Comparison of ENCODE assay signal across 25 cellular contexts in the genomic region with DNA sequence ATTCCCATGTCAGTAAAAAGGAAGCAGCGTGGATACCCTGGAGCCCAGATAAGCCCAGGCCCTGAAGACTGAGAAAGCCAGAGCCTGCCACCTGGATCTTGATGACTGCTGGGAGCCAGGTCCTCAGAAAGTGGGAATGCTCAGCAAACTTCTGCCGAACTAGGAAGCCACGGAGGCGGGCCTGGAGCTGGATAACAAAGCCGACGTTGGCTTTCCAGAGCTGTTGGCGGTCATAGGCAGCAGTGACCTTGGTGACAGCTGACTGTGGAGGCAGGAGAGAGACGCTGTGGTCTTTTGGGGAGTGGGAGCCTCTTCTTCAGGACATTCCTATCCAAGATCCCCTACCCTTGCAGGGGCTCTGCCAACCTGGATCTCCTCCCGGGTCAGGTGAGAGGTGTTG. TPM values are rescaled to one million over a fixed set of nuclear protein-coding genes. Genes with fewer than 3 reads are reported as not detected.
DNase-seq lines count a peak whose midpoint lies in the region; ATAC-seq and TF ChIP-seq lines count a peak whose summit lies in the region.
"Had no signal": no experiment of that assay in that cellular context is flagged by ENCODE, and none has a peak within 500 bp of the region (broad histone marks: within the 10 kb centered on the region; RNA-seq: fewer than 3 reads in every experiment).

No MANE protein-coding gene starts in this region.

- TF ChIP-seq POLR2A in body of pancreas (IDR thresholded peaks at IDR 0.05) (no peak), sigmoid colon (IDR thresholded peaks at IDR 0.05) (no peak)

- no peak for TF ChIP-seq EP300 in sigmoid colon (IDR thresholded peaks at IDR 0.05)

- H3K27me3 ChIP-seq in BLaER1 (no peaks in the 10 kb centered on the region), body of pancreas (no peaks in the 10 kb centered on the region), sigmoid colon (no peaks in the 10 kb centered on the region)

- H3K36me3 ChIP-seq in BLaER1 (peaks cover 96% of the 10 kb centered on the region), body of pancreas (replicated peaks in 1 of 2; ENCODE audit: insufficient read depth in 1 of 2, low read depth in 2 of 2) (no peaks in the 10 kb centered on the region), sigmoid colon (no peaks in the 10 kb centered on the region)

- H3K4me3 ChIP-seq in BLaER1 = no peak overlapping the region
- no peak overlapping the region for H3K4me3 ChIP-seq in body of pancreas
- H3K4me3 ChIP-seq in sigmoid colon = no peak overlapping the region
- H3K4me3 ChIP-seq: A549, GM12878 had no signal

- 38 to 48% methylated on average over 8 to 9 of the region's 9 CpGs for WGBS in body of pancreas, 2 donors
- 96% methylated on average over 9 of the region's 9 CpGs for WGBS in sigmoid colon, 2 donors

- peak; percentile 28 to 60 (median 53) for DNase-seq in body of pancreas
- peak; percentile 46 for DNase-seq in sigmoid colon
- DNase-seq in cerebellar cortex (ENCODE audit: low spot score) = no peak
- no peak for DNase-seq in T1000 (lab: John Stamatoyannopoulos, UW)
- DNase-seq in NCI-H2171 treated with DMSO at 0.1 percent for 48 hours (lab: John Stamatoyannopoulos, UW) = no peak
- DNase-seq: AML-193; CD4-positive, alpha-beta memory T cell; CD8-positive, alpha-beta memory T cell; COR-L47; DMS 273 treated with DMSO at 0.1 percent for 48 hours; DMS153; DMS53; DMS79; DND-41; EL; GDM1 had no signal

- peak; percentile 45 for ATAC-seq in body of pancreas
- ATAC-seq: A549, GM12878 had no signal

- no peaks in the 10 kb centered on the region for H4K20me1 ChIP-seq in BLaER1

- H3K4me1 ChIP-seq in BLaER1 (peaks cover 45% of the 10 kb centered on the region), body of pancreas (peaks cover 16% of the 10 kb centered on the region), sigmoid colon (no peaks in the 10 kb centered on the region)

- no peak overlapping the region for H3K9ac ChIP-seq in BLaER1

- intact Hi-C loops in body of pancreas (cut with DNase I) = no loop called here
- intact Hi-C loops in sigmoid colon (cut with DNase I) = no loop called here

- TF ChIP-seq CTCF in body of pancreas (IDR thresholded peaks at IDR 0.05) (no peak), sigmoid colon (IDR thresholded peaks at IDR 0.05) (no peak)

- no peak overlapping the region for H3K4me2 ChIP-seq in BLaER1
- H3K4me2 ChIP-seq: A549 had no signal

- H3K27ac ChIP-seq in BLaER1 = 0 out of 2 replicates have a peak overlapping the region, but pooled peaks have one; percentile 8
- H3K27ac ChIP-seq in body of pancreas = no peak overlapping the region
- no peak overlapping the region for H3K27ac ChIP-seq in sigmoid colon
- H3K27ac ChIP-seq: 22Rv1, A549, C4-2B had no signal

- H3K9me3 ChIP-seq in BLaER1 = no peaks in the 10 kb centered on the region
- H3K9me3 ChIP-seq in body of pancreas = no peaks in the 10 kb centered on the region
- no peaks in the 10 kb centered on the region for H3K9me3 ChIP-seq in sigmoid colon
- H3K9me3 ChIP-seq: A549 had no signal

RNA-seq across cellular contexts. Expression of gene IQGAP3, which starts 24.4 kb away (rescaled TPM):
- total RNA-seq in body of pancreas (under 1 TPM in 1 of 2 donors, not detected in 1; 0.52 TPM), sigmoid colon (under 1 TPM in 3 of 4 donors, not detected in 1; 0.55 to 0.81 (median 0.71) TPM)
- 10 to 100 TPM in 1 of 3 donors, under 1 TPM in 2; 0.60 to 11.2 (median 0.92) TPM for polyA plus RNA-seq in sigmoid colon
- total RNA-seq: CD4-positive, alpha-beta memory T cell had no signal
- polyA plus RNA-seq: CD4-positive, alpha-beta memory T cell; CD8-positive, alpha-beta memory T cell had no signal

RNA-seq across cellular contexts. Expression of gene TTC24, which starts 31.5 kb away (rescaled TPM):
- not detected for total RNA-seq in body of pancreas
- not detected for total RNA-seq in sigmoid colon
- polyA plus RNA-seq in sigmoid colon = 1 to 10 TPM in 1 of 3 donors, not detected in 2; 2.6 TPM
- total RNA-seq: A172, Daoy, G401 had no signal
- polyA plus RNA-seq: A549, BJ had no signal

RNA-seq across cellular contexts. Expression of gene NAXE, which starts 43.6 kb away (rescaled TPM):
- 10 to 100 TPM; 46.1 to 62.8 TPM for total RNA-seq in body of pancreas
- 100 to 1,000 TPM in 1 of 4 donors, 10 to 100 TPM in 3; 59.3 to 113 (median 67.2) TPM for total RNA-seq in sigmoid colon
- polyA plus RNA-seq in sigmoid colon = 10 to 100 TPM; 80.8 to 91.6 (median 84.1) TPM

RNA-seq across cellular contexts. Expression of gene MEF2D, which starts 47.4 kb away (rescaled TPM):
- total RNA-seq in body of pancreas (10 to 100 TPM; 15.6 to 18.1 TPM), sigmoid colon (10 to 100 TPM; 39.8 to 61.6 (median 53.2) TPM)
- polyA plus RNA-seq in sigmoid colon = 10 to 100 TPM; 13.2 to 31.2 (median 22.9) TPM

RNA-seq across cellular contexts. Expression of gene GPATCH4, which starts 53.3 kb away (rescaled TPM):
- 1 to 10 TPM; 8.9 to 9.6 TPM for total RNA-seq in body of pancreas
- 10 to 100 TPM; 12.2 to 22.9 (median 17.3) TPM for total RNA-seq in sigmoid colon
- polyA plus RNA-seq in sigmoid colon = 10 to 100 TPM; 10.2 to 32.9 (median 18.0) TPM

Comparison
In these comparisons a context has a peak if more than half of its experiments do, and no peak if none do; other contexts are left out.
1. DNase-seq: peak in body of pancreas (4 of 4) and sigmoid colon (single experiment); none in cerebellar cortex (single experiment), T1000 (single experiment) and NCI-H2171 treated with DMSO at 0.1 percent for 48 hours (single experiment).